19 cellular contexts compared by ENCODE assay signal in the genomic region with DNA sequence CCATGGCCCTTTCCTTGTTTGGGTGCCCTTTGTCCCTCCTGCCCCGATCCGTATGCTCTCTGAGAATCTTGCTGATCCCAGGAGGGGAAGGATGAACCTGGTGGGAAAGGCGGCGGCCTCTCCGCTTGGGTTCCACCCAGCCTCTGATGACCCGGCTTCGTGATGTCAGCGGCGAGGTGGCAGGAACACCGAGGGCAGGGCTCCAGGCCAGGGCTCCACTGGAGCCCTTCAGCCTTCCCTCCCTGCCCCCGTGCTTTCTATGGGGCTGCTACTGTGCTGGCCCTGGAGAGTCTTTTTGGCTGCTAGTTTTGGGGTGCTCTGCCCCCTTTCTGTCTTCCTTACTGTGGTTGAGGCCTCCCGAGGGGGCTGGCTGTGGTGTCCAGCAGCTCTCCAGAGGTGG.
"Had no signal": no experiment of that assay in that cellular context is flagged by ENCODE, and none has a peak within 500 bp of the region (broad histone marks: within the 10 kb centered on the region; RNA-seq: fewer than 3 reads in every experiment).

No MANE protein-coding gene starts in this region.

- H3K27me3 ChIP-seq: dorsolateral prefrontal cortex, tibial nerve had no signal

- H3K4me3 Mint-ChIP-seq: activated CD4-positive, alpha-beta T cell treated with anti-CD3 and anti-CD28 coated beads, Interleukin-2, amount 10 ng/mL, durations not matched to agents 24 days and 14 days; activated naive CD4-positive, alpha-beta T cell treated with anti-CD3 and anti-CD28 coated beads, Interleukin-2, amount 50 U/mL, for 24 hours; activated T-cell treated with anti-CD3 and anti-CD28 coated beads, Interleukin-2, amount 50 U/mL, for 72 hours; mesothelial cell of epicardium; stimulated activated naive CD8-positive, alpha-beta T cell treated with anti-CD3 and anti-CD28 coated beads, Interleukin-15, Interleukin-2, amounts not matched to agents 100 ng/mL and 50 ng/mL, for 24 hours had no signal

- H3K9me3 ChIP-seq: tibial nerve had no signal

- ATAC-seq: activated T-cell treated with anti-CD3 and anti-CD28 coated beads, Interleukin-2, amount 50 U/mL, for 72 hours; left lobe of liver had no signal

- H3K27ac Mint-ChIP-seq: activated CD4-positive, alpha-beta T cell treated with anti-CD3 and anti-CD28 coated beads, Interleukin-2, amount 10 ng/mL, durations not matched to agents 24 days and 14 days; activated naive CD4-positive, alpha-beta T cell treated with anti-CD3 and anti-CD28 coated beads, Interleukin-2, amount 50 U/mL, for 24 hours; activated T-cell treated with anti-CD3 and anti-CD28 coated beads, Interleukin-2, amount 50 U/mL, for 72 hours; mesothelial cell of epicardium; progenitor cell of endocrine pancreas; stimulated activated naive CD8-positive, alpha-beta T cell treated with anti-CD3 and anti-CD28 coated beads, Interleukin-15, Interleukin-2, amounts not matched to agents 100 ng/mL and 50 ng/mL, for 24 hours had no signal

- H3K27me3 Mint-ChIP-seq: activated CD4-positive, alpha-beta T cell treated with anti-CD3 and anti-CD28 coated beads, Interleukin-2, amount 10 ng/mL, durations not matched to agents 24 days and 14 days; activated naive CD4-positive, alpha-beta T cell treated with anti-CD3 and anti-CD28 coated beads, Interleukin-2, amount 50 U/mL, for 24 hours; progenitor cell of endocrine pancreas; stimulated activated naive CD8-positive, alpha-beta T cell treated with anti-CD3 and anti-CD28 coated beads, Interleukin-15, Interleukin-2, amounts not matched to agents 100 ng/mL and 50 ng/mL, for 24 hours had no signal

- H3K4me1 Mint-ChIP-seq: mesothelial cell of epicardium had no signal

- DNase-seq: activated CD4-positive, alpha-beta T cell treated with anti-CD3 and anti-CD28 coated beads, Interleukin-2, amount 10 ng/mL, durations not matched to agents 24 days and 14 days; activated CD8-positive, alpha-beta memory T cell treated with anti-CD3 and anti-CD28 coated beads, Interleukin-2, amount 50 U/mL, for 4 hours; activated effector memory CD4-positive, alpha-beta T cell treated with anti-CD3 and anti-CD28 coated beads, Interleukin-2, amount 50 U/mL, for 16 hours; activated T-cell treated with anti-CD3 and anti-CD28 coated beads, Interleukin-2, amount 50 U/mL, for 72 hours; central memory CD4-positive, alpha-beta T cell; dorsolateral prefrontal cortex; foreskin fibroblast; hypothalamus; stimulated activated CD4-positive, alpha-beta T cell treated with anti-CD3 and anti-CD28 coated beads, Interleukin-2, amount 100 ng/mL, for 24 hours; T-helper 1 cell; T-helper 9 cell had no signal

- H3K27ac ChIP-seq: epithelial cell of prostate, tibial nerve had no signal

- H3K4me3 ChIP-seq: dorsolateral prefrontal cortex, lung, tibial nerve had no signal

- H3K9me3 Mint-ChIP-seq: activated CD4-positive, alpha-beta T cell treated with anti-CD3 and anti-CD28 coated beads, Interleukin-2, amount 10 ng/mL, durations not matched to agents 24 days and 14 days; activated naive CD4-positive, alpha-beta T cell treated with anti-CD3 and anti-CD28 coated beads, Interleukin-2, amount 50 U/mL, for 24 hours; activated T-cell treated with anti-CD3 and anti-CD28 coated beads, Interleukin-2, amount 50 U/mL, for 72 hours; mesothelial cell of epicardium; stimulated activated naive CD8-positive, alpha-beta T cell treated with anti-CD3 and anti-CD28 coated beads, Interleukin-15, Interleukin-2, amounts not matched to agents 100 ng/mL and 50 ng/mL, for 24 hours had no signal
